ENCODE assay signal across 16 cellular contexts in genomic region chr17:49067163-49067562, GRCh38.
"Had no signal": no experiment of that assay in that cellular context is flagged by ENCODE, and none has a peak within 500 bp of the region (broad histone marks: within the 10 kb centered on the region; RNA-seq: fewer than 3 reads in every experiment).

No MANE protein-coding gene starts in this region.

- H3K27ac Mint-ChIP-seq: activated naive CD8-positive, alpha-beta T cell treated with anti-CD3 and anti-CD28 coated beads for 36 hours; natural killer cell had no signal

- ATAC-seq: heart right ventricle, left cardiac atrium, natural killer cell had no signal

- H3K4me3 Mint-ChIP-seq: activated naive CD8-positive, alpha-beta T cell treated with anti-CD3 and anti-CD28 coated beads for 36 hours; natural killer cell had no signal

- H3K4me3 ChIP-seq: esophagus squamous epithelium, heart right ventricle had no signal

- H3K9me3 Mint-ChIP-seq: activated naive CD8-positive, alpha-beta T cell treated with anti-CD3 and anti-CD28 coated beads for 36 hours; natural killer cell had no signal

- H3K4me1 Mint-ChIP-seq: natural killer cell had no signal

- H3K36me3 Mint-ChIP-seq: activated naive CD8-positive, alpha-beta T cell treated with anti-CD3 and anti-CD28 coated beads for 36 hours; natural killer cell had no signal

- DNase-seq: activated CD4-positive, alpha-beta T cell treated with anti-CD3 and anti-CD28 coated beads, Interleukin-2, amount 50 U/mL, for 48 hours; activated naive CD4-positive, alpha-beta T cell; activated naive CD8-positive, alpha-beta T cell treated with anti-CD3 and anti-CD28 coated beads for 36 hours; amniotic stem cell; dermis blood vessel endothelial cell; effector memory CD4-positive, alpha-beta T cell; esophagus squamous epithelium; heart right ventricle; left cardiac atrium; natural killer cell; posterior cingulate gyrus; stimulated activated CD4-positive, alpha-beta T cell treated with anti-CD3 and anti-CD28 coated beads, Interleukin-12 subunit alpha, Interleukin-12 subunit beta, amount 100 ng/mL, for 4 hours; stimulated activated CD4-positive, alpha-beta T cell treated with anti-CD3 and anti-CD28 coated beads, Interleukin-1b, Interleukin-23, amount 100 ng/mL, for 48 hours; stimulated activated CD8-positive, alpha-beta memory T cell treated with anti-CD3 and anti-CD28 coated beads, Interleukin-4, amount 100 ng/mL, for 48 hours; stimulated activated naive CD4-positive, alpha-beta T cell had no signal

- H3K9me3 ChIP-seq: esophagus squamous epithelium, heart right ventricle had no signal

- H3K27ac ChIP-seq: esophagus squamous epithelium, heart right ventricle, WERI-Rb-1 had no signal

- H3K4me1 ChIP-seq: esophagus squamous epithelium, heart right ventricle had no signal

- H3K36me3 ChIP-seq: esophagus squamous epithelium, heart right ventricle, WERI-Rb-1 had no signal
